9 cellular contexts compared by ENCODE assay signal in genomic region chr4:42280327-42281095, GRCh38.
A peak's percentile ranks its signal among the peaks of the same experiment; 100 is the strongest.
DNase-seq lines count a peak whose midpoint lies in the region; ATAC-seq, FAIRE-seq and TF ChIP-seq lines count a peak whose summit lies in the region.
"Had no signal": no experiment of that assay in that cellular context is flagged by ENCODE, and none has a peak within 500 bp of the region (broad histone marks: within the 10 kb centered on the region; RNA-seq: fewer than 3 reads in every experiment).

No MANE protein-coding gene starts in this region.

- no peak overlapping the region for H3K4me3 Mint-ChIP-seq in neural crest cell
- no peak overlapping the region for H3K4me3 Mint-ChIP-seq in T-helper 2 cell treated with Interferon-gamma antibody and Interleukin-4, amounts not matched to agents 5 μg/mL and 100 μg/mL, for 36 hours

- H3K27ac Mint-ChIP-seq in neural crest cell (ENCODE audit: unreplicated experiment): no peak overlapping the region
- no peak overlapping the region for H3K27ac Mint-ChIP-seq in T-helper 2 cell treated with Interferon-gamma antibody and Interleukin-4, amounts not matched to agents 5 μg/mL and 100 μg/mL, for 36 hours

- H3K9me3 Mint-ChIP-seq in neural crest cell: peaks cover 2% of the 10 kb centered on the region
- no peaks in the 10 kb centered on the region for H3K9me3 Mint-ChIP-seq in T-helper 2 cell treated with Interferon-gamma antibody and Interleukin-4, amounts not matched to agents 5 μg/mL and 100 μg/mL, for 36 hours

- H3K27ac ChIP-seq in left ventricle myocardium inferior (replicated peaks): no peak overlapping the region

- intact Hi-C loops in left ventricle myocardium inferior (cut with micrococcal nuclease): loop anchor here (5.0 kb wide), 1 partner anchor 242 kb away; no protein-coding TSS in a partner anchor
- intact Hi-C loops in Right ventricle myocardium superior (cut with DNase I): loop anchor here (5.0 kb wide), 1 partner anchor 237 kb away; no protein-coding TSS in a partner anchor

- no peak for TF ChIP-seq POLR2A in GM18505 (IDR thresholded peaks at IDR 0.05; ENCODE audit: borderline replicate concordance, extremely low read depth, insufficient read depth, insufficient read length)

- no peaks in the 10 kb centered on the region for H3K27me3 Mint-ChIP-seq in neural crest cell (ENCODE audit: low read depth)
- peaks cover 5% of the 10 kb centered on the region for H3K27me3 Mint-ChIP-seq in T-helper 2 cell treated with Interferon-gamma antibody and Interleukin-4, amounts not matched to agents 5 μg/mL and 100 μg/mL, for 36 hours (ENCODE audit: low read depth)

- ATAC-seq in Right ventricle myocardium superior (ENCODE audit: poor library complexity): no peak
- no peak for ATAC-seq in GM18505 (IDR thresholded peaks at IDR 0.05; ENCODE audit: unreplicated experiment)
- ATAC-seq in GM19395 (IDR thresholded peaks at IDR 0.05; ENCODE audit: unreplicated experiment): no peak

- H3K4me1 ChIP-seq in left ventricle myocardium inferior: peaks cover 12% of the 10 kb centered on the region

- H3K4me1 Mint-ChIP-seq in neural crest cell: peaks cover 6% of the 10 kb centered on the region
- H3K4me1 Mint-ChIP-seq in T-helper 2 cell treated with Interferon-gamma antibody and Interleukin-4, amounts not matched to agents 5 μg/mL and 100 μg/mL, for 36 hours (ENCODE audit: low read depth): peaks cover 5% of the 10 kb centered on the region

- no peak for DNase-seq in left ventricle myocardium inferior
- no peak for DNase-seq in Right ventricle myocardium superior
- peak; percentile 17 for DNase-seq in LHCN-M2 (ENCODE audit: low read depth)
- DNase-seq in bronchial epithelial cell (ENCODE audit: low read depth): peak; percentile 24
- peak; percentile 9 for DNase-seq in neural crest cell (ENCODE audit: low read depth, low spot score)
- no peak for DNase-seq in T-helper 2 cell treated with Interferon-gamma antibody and Interleukin-4, amounts not matched to agents 5 μg/mL and 100 μg/mL, for 36 hours (ENCODE audit: low spot score)

- no peak for FAIRE-seq in bronchial epithelial cell (lab: Jason Lieb, UNC)
- FAIRE-seq: endometrium had no signal

- H3K9me3 ChIP-seq in left ventricle myocardium inferior (replicated peaks): peaks cover under 1% of the 10 kb centered on the region

- H3K4me3 ChIP-seq in left ventricle myocardium inferior (no peak overlapping the region), bronchial epithelial cell (ENCODE audit: low read depth, low read length) (no peak overlapping the region)

- H3K36me3 Mint-ChIP-seq in neural crest cell (ENCODE audit: low read depth): no peaks in the 10 kb centered on the region
- no peaks in the 10 kb centered on the region for H3K36me3 Mint-ChIP-seq in T-helper 2 cell treated with Interferon-gamma antibody and Interleukin-4, amounts not matched to agents 5 μg/mL and 100 μg/mL, for 36 hours (ENCODE audit: low read depth)

- H3K36me3 ChIP-seq in left ventricle myocardium inferior (no peaks in the 10 kb centered on the region), bronchial epithelial cell (ENCODE audit: control insufficient read depth, insufficient read depth, low read length) (no peaks in the 10 kb centered on the region)

- TF ChIP-seq CTCF in left ventricle myocardium inferior (IDR thresholded peaks at IDR 0.05; ENCODE audit: borderline replicate concordance): peak; percentile 66
- TF ChIP-seq CTCF in bronchial epithelial cell (IDR thresholded peaks at IDR 0.05; ENCODE audit: insufficient read depth, low read length, severe bottlenecking): peak; percentile 54
- TF ChIP-seq CTCF in neural crest cell (conservative IDR thresholded peaks at IDR 0.05): peak; percentile 71

- H3K27me3 ChIP-seq in left ventricle myocardium inferior (ENCODE audit: low read depth): no peaks in the 10 kb centered on the region
- no peaks in the 10 kb centered on the region for H3K27me3 ChIP-seq in bronchial epithelial cell (ENCODE audit: control insufficient read depth, insufficient read depth, low read length)

Comparison
In these comparisons a context has a peak if more than half of its experiments do, and no peak if none do; other contexts are left out.
1. DNase-seq: peak in LHCN-M2 (single experiment), bronchial epithelial cell (single experiment) and neural crest cell (single experiment); none in left ventricle myocardium inferior (single experiment), Right ventricle myocardium superior (single experiment) and T-helper 2 cell treated with Interferon-gamma antibody and Interleukin-4, amounts not matched to agents 5 μg/mL and 100 μg/mL, for 36 hours (single experiment).
2. Peak in every context shown above with its lines, with median percentiles within 50 percentile points of each other: CTCF ChIP-seq.